Comparison of ENCODE assay signal across 12 cellular contexts in genomic region chr6:169252805-169253189, GRCh38. TPM values are rescaled to one million over a fixed set of nuclear protein-coding genes. Genes with fewer than 3 reads are reported as not detected.
DNase-seq lines count a peak whose midpoint lies in the region; ATAC-seq and TF ChIP-seq lines count a peak whose summit lies in the region.
"Had no signal": no experiment of that assay in that cellular context is flagged by ENCODE, and none has a peak within 500 bp of the region (broad histone marks: within the 10 kb centered on the region; RNA-seq: fewer than 3 reads in every experiment).

No MANE protein-coding gene starts in this region.

- WGBS in tibial nerve, 2 donors = 10 to 21% methylated on average over 6 of the region's 6 CpGs

- DNase-seq in NCI-H510A treated with DMSO at 0.1 percent for 48 hours (lab: John Stamatoyannopoulos, UW) = peak; percentile 13
- DNase-seq in NCI-H510A (lab: John Stamatoyannopoulos, UW) = no peak
- DNase-seq in caudate nucleus (lab: John Stamatoyannopoulos, UW) = peak in 22 of 61 donors; percentile 13 to 85 (median 43)
- DNase-seq in lower lobe of right lung = peak; percentile 68
- no peak for DNase-seq in tibial nerve (ENCODE audit: low spot score in 2 of 2)
- no peak for DNase-seq in activated CD4-positive, alpha-beta T cell treated with anti-CD3 and anti-CD28 coated beads for 1 hour
- DNase-seq: activated CD4-positive, alpha-beta T cell treated with anti-CD3 and anti-CD28 coated beads, Interleukin-2, amount 10 ng/mL, durations not matched to agents 24 days and 14 days; KG1; stimulated activated CD4-positive, alpha-beta T cell treated with anti-CD3 and anti-CD28 coated beads, Interleukin-4, amount 100 ng/mL, for 24 hours had no signal

- TF ChIP-seq CTCF in lower lobe of right lung (IDR thresholded peaks at IDR 0.05) (no peak), tibial nerve (IDR thresholded peaks at IDR 0.05) (no peak)

- H3K4me3 ChIP-seq in lower lobe of right lung = peak overlapping the region; percentile 43
- H3K4me3 ChIP-seq in tibial nerve = peak overlapping the region; percentile 26 to 53 (median 36)
- H3K4me3 ChIP-seq: BLaER1 had no signal

- no peak for TF ChIP-seq POLR2A in tibial nerve (IDR thresholded peaks at IDR 0.05)

- intact Hi-C loops in lower lobe of right lung (cut with DNase I) = no loop called here

- H3K36me3 ChIP-seq in lower lobe of right lung (no peaks in the 10 kb centered on the region), tibial nerve (peaks cover 0 to 15% (median 0%) of the 10 kb centered on the region in 3 donors)
- H3K36me3 ChIP-seq: BLaER1 had no signal

- TF ChIP-seq EP300 in tibial nerve (IDR thresholded peaks at IDR 0.05) = no peak

- no peaks in the 10 kb centered on the region for H3K9me3 ChIP-seq in lower lobe of right lung
- peaks cover 0 to 4% (median 0%) of the 10 kb centered on the region in 4 donors for H3K9me3 ChIP-seq in tibial nerve
- H3K9me3 ChIP-seq: BLaER1 had no signal

- H3K4me1 ChIP-seq in lower lobe of right lung (peaks cover 17% of the 10 kb centered on the region), tibial nerve (peaks cover 0 to 39% (median 6%) of the 10 kb centered on the region in 4 donors)
- H3K4me1 ChIP-seq: BLaER1 had no signal

- ATAC-seq in lower lobe of right lung (peak in 1 of 2 donors; percentile 56), GM18907 (IDR thresholded peaks at IDR 0.05; ENCODE audit: unreplicated experiment) (no peak), GM21515 (IDR thresholded peaks at IDR 0.05; ENCODE audit: unreplicated experiment) (no peak)

- H3K27ac ChIP-seq in caudate nucleus (ENCODE audit: low read depth, low read length) = peak overlapping the region; percentile 76
- H3K27ac ChIP-seq in lower lobe of right lung = no peak overlapping the region
- H3K27ac ChIP-seq in tibial nerve = peak overlapping the region; percentile 38 to 85 (median 63)
- H3K27ac ChIP-seq: BLaER1 had no signal

- peaks cover 54% of the 10 kb centered on the region for H3K27me3 ChIP-seq in lower lobe of right lung (ENCODE audit: low read depth)
- H3K27me3 ChIP-seq in tibial nerve = peaks cover 0 to 6% of the 10 kb centered on the region in 2 donors
- H3K27me3 ChIP-seq: BLaER1 had no signal

RNA-seq across cellular contexts. Expression of gene THBS2, which starts 0.8 kb away (rescaled TPM):
- total RNA-seq in lower lobe of right lung (8.8 TPM), tibial nerve (100 to 1,000 TPM in 2 of 4 donors, 10 to 100 TPM in 2; 39.5 to 107 (median 82.7) TPM)
- total RNA-seq: activated CD4-positive, alpha-beta T cell treated with anti-CD3 and anti-CD28 coated beads, Interleukin-2, amount 10 ng/mL, durations not matched to agents 24 days and 14 days had no signal

Comparison
In these comparisons a context has a peak if more than half of its experiments do, and no peak if none do; other contexts are left out.
1. DNase-seq: peak in NCI-H510A treated with DMSO at 0.1 percent for 48 hours (single experiment) and lower lobe of right lung (single experiment); none in NCI-H510A (single experiment), tibial nerve (0 of 2) and activated CD4-positive, alpha-beta T cell treated with anti-CD3 and anti-CD28 coated beads for 1 hour (single experiment).